In genomic region chr4:143357161-143357845, GRCh38 we compare ENCODE assay signal across 14 cellular contexts. TPM values are rescaled to one million over a fixed set of nuclear protein-coding genes. Genes with fewer than 3 reads are reported as not detected.
DNase-seq lines count a peak whose midpoint lies in the region; ATAC-seq and TF ChIP-seq lines count a peak whose summit lies in the region.
"Had no signal": no experiment of that assay in that cellular context is flagged by ENCODE, and none has a peak within 500 bp of the region (broad histone marks: within the 10 kb centered on the region; RNA-seq: fewer than 3 reads in every experiment).

No MANE protein-coding gene starts in this region.

- H3K27me3 Mint-ChIP-seq in CD4-positive, alpha-beta memory T cell: no peaks in the 10 kb centered on the region
- no peaks in the 10 kb centered on the region for H3K27me3 Mint-ChIP-seq in mesothelial cell of epicardium (ENCODE audit: low read depth)

- no peaks in the 10 kb centered on the region for H3K36me3 Mint-ChIP-seq in CD4-positive, alpha-beta memory T cell
- no peaks in the 10 kb centered on the region for H3K36me3 Mint-ChIP-seq in mesothelial cell of epicardium
- H3K36me3 Mint-ChIP-seq: activated naive CD4-positive, alpha-beta T cell treated with anti-CD3 and anti-CD28 coated beads, Interleukin-2, amount 10 ng/mL, durations not matched to agents 7 days and 5 days had no signal

- POLR2A ChIA-PET in CD4-positive, alpha-beta memory T cell (lab: Charles Lee; ENCODE audit: partially characterized antibody): no interaction called here

- intact Hi-C loops in CD4-positive, alpha-beta memory T cell (cut with micrococcal nuclease): no loop called here
- intact Hi-C loops in ascending aorta (cut with DNase I) (loop anchor here (10.0 kb wide), 1 partner anchor 543 kb away; no protein-coding TSS in a partner anchor), psoas muscle (cut with DNase I) (no loop called here)

- H3K27ac Mint-ChIP-seq in CD4-positive, alpha-beta memory T cell: peak overlapping the region in 6 of 7 donors; percentile 3 to 51 (median 36)
- H3K27ac Mint-ChIP-seq in mesothelial cell of epicardium: peak overlapping the region; percentile 94
- H3K27ac Mint-ChIP-seq: activated naive CD4-positive, alpha-beta T cell treated with anti-CD3 and anti-CD28 coated beads, Interleukin-2, amount 10 ng/mL, durations not matched to agents 7 days and 5 days had no signal

- H3K27me3 ChIP-seq in CD4-positive, alpha-beta memory T cell (ENCODE audit: insufficient read depth, low read length): no peaks in the 10 kb centered on the region
- H3K27me3 ChIP-seq in ascending aorta (no peaks in the 10 kb centered on the region), psoas muscle (ENCODE audit: insufficient read depth in 3 of 3, low read length in 2 of 3) (no peaks in the 10 kb centered on the region)
- H3K27me3 ChIP-seq: upper lobe of left lung had no signal

- H3K4me3 Mint-ChIP-seq in CD4-positive, alpha-beta memory T cell: no peak overlapping the region
- no peak overlapping the region for H3K4me3 Mint-ChIP-seq in mesothelial cell of epicardium
- H3K4me3 Mint-ChIP-seq: activated naive CD4-positive, alpha-beta T cell treated with anti-CD3 and anti-CD28 coated beads, Interleukin-2, amount 10 ng/mL, durations not matched to agents 7 days and 5 days; neural crest cell had no signal

- no peak for TF ChIP-seq CTCF in ascending aorta (IDR thresholded peaks at IDR 0.05)
- no peak for TF ChIP-seq CTCF in mesothelial cell of epicardium (IDR thresholded peaks at IDR 0.05; ENCODE audit: unreplicated experiment)
- no peak for TF ChIP-seq CTCF in psoas muscle (IDR thresholded peaks at IDR 0.05)

- peak in 3 of 5 donors; percentile 8 to 46 (median 19) for DNase-seq in CD4-positive, alpha-beta memory T cell
- DNase-seq in ascending aorta (ENCODE audit: low spot score in 2 of 2) (no peak), mesothelial cell of epicardium (ENCODE audit: low spot score in 2 of 2, unreplicated experiment in 2 of 2) (no peak), Ammon's horn (ENCODE audit: low spot score) (no peak), NCI-H1694 (lab: John Stamatoyannopoulos, UW) (no peak), C1 segment of cervical spinal cord (lab: John Stamatoyannopoulos, UW) (no peak), psoas muscle (no peak)
- DNase-seq: activated naive CD4-positive, alpha-beta T cell treated with anti-CD3 and anti-CD28 coated beads, Interleukin-2, amount 10 ng/mL, durations not matched to agents 7 days and 5 days; Karpas-422; SIG-M5; upper lobe of left lung had no signal

- H3K36me3 ChIP-seq in CD4-positive, alpha-beta memory T cell (ENCODE audit: insufficient read depth, low read length): no peaks in the 10 kb centered on the region
- no peaks in the 10 kb centered on the region for H3K36me3 ChIP-seq in ascending aorta
- no peaks in the 10 kb centered on the region for H3K36me3 ChIP-seq in psoas muscle (ENCODE audit: insufficient read depth in 1 of 2, low read depth in 1 of 2)
- H3K36me3 ChIP-seq: upper lobe of left lung had no signal

- H3K4me3 ChIP-seq in CD4-positive, alpha-beta memory T cell (ENCODE audit: low read length in 2 of 2): no peak overlapping the region
- H3K4me3 ChIP-seq in ascending aorta (no peak overlapping the region), psoas muscle (no peak overlapping the region)
- H3K4me3 ChIP-seq: upper lobe of left lung had no signal

- H3K9me3 ChIP-seq in CD4-positive, alpha-beta memory T cell (ENCODE audit: control insufficient read depth in 1 of 2, low read length in 2 of 2): no peaks in the 10 kb centered on the region
- H3K9me3 ChIP-seq in ascending aorta: no peaks in the 10 kb centered on the region
- H3K9me3 ChIP-seq in psoas muscle: no peaks in the 10 kb centered on the region
- H3K9me3 ChIP-seq: upper lobe of left lung had no signal

- CTCF ChIA-PET in CD4-positive, alpha-beta memory T cell (lab: Charles Lee; ENCODE audit: partially characterized antibody): no interaction called here

- ATAC-seq in HG02623 (IDR thresholded peaks at IDR 0.05; ENCODE audit: unreplicated experiment) (peak; percentile 23), psoas muscle (no peak)
- ATAC-seq: activated CD4-positive, CD25-positive, alpha-beta regulatory T cell treated with anti-CD3 and anti-CD28 coated beads, Interleukin-2, amount 50 U/mL, for 24 hours had no signal

- peaks cover 0 to 2% (median 0%) of the 10 kb centered on the region in 8 donors for H3K9me3 Mint-ChIP-seq in CD4-positive, alpha-beta memory T cell
- H3K9me3 Mint-ChIP-seq in mesothelial cell of epicardium: no peaks in the 10 kb centered on the region
- H3K9me3 Mint-ChIP-seq: activated naive CD4-positive, alpha-beta T cell treated with anti-CD3 and anti-CD28 coated beads, Interleukin-2, amount 10 ng/mL, durations not matched to agents 7 days and 5 days; neural crest cell had no signal

- peaks cover 15% of the 10 kb centered on the region for H3K4me1 ChIP-seq in CD4-positive, alpha-beta memory T cell (ENCODE audit: insufficient read depth, low read length)
- H3K4me1 ChIP-seq in ascending aorta: peaks cover 14 to 60% of the 10 kb centered on the region in 2 donors
- peaks cover 91% of the 10 kb centered on the region for H3K4me1 ChIP-seq in psoas muscle

- H3K27ac ChIP-seq in CD4-positive, alpha-beta memory T cell (ENCODE audit: low read depth, low read length): no peak overlapping the region
- peak overlapping the region; percentile 79 to 83 for H3K27ac ChIP-seq in ascending aorta
- H3K27ac ChIP-seq in psoas muscle: no peak overlapping the region

- 77 to 92% (median 84%) methylated on average over 1 of the region's 1 CpG for WGBS in psoas muscle, 3 donors

- H3K4me1 Mint-ChIP-seq in CD4-positive, alpha-beta memory T cell: peaks cover 15 to 25% (median 18%) of the 10 kb centered on the region in 4 donors
- H3K4me1 Mint-ChIP-seq in mesothelial cell of epicardium: peaks cover 74% of the 10 kb centered on the region

RNA-seq across cellular contexts. Expression of gene GAB1, which starts 20.6 kb away (rescaled TPM):
- under 1 TPM; 0.26 to 0.78 TPM for total RNA-seq in CD4-positive, alpha-beta memory T cell
- polyA plus RNA-seq in CD4-positive, alpha-beta memory T cell: not detected
- total RNA-seq in ascending aorta: 31.0 TPM
- total RNA-seq in mesothelial cell of epicardium: 44.6 to 45.9 TPM (median 45.0 TPM) in 3 replicates
- 10 to 100 TPM; 10.1 to 20.3 (median 15.2) TPM for total RNA-seq in psoas muscle
- 1 to 10 TPM; 1.0 to 9.1 (median 3.2) TPM for polyA plus RNA-seq in psoas muscle

Comparison
In these comparisons a context has a peak if more than half of its experiments do, and no peak if none do; other contexts are left out.
1. DNase-seq: peak in CD4-positive, alpha-beta memory T cell (3 of 5); none in ascending aorta (0 of 2), mesothelial cell of epicardium (0 of 2), Ammon's horn (single experiment), NCI-H1694 (single experiment), C1 segment of cervical spinal cord (0 of 14) and psoas muscle (0 of 2).
2. H3K27ac ChIP-seq: peak in ascending aorta (2 of 2); none in CD4-positive, alpha-beta memory T cell (single experiment) and psoas muscle (single experiment).
3. RNA of gene GAB1, which starts 20.6 kb away (total RNA-seq): 44.6 to 45.9 TPM in mesothelial cell of epicardium, 31.0 TPM in ascending aorta (single experiment) and 10.1 to 20.3 TPM in psoas muscle; 0.26 to 0.78 TPM in CD4-positive, alpha-beta memory T cell; every median in the first group is over 4 times any median in the second.